Comparison of ENCODE assay signal across 8 cellular contexts in the genomic region with DNA sequence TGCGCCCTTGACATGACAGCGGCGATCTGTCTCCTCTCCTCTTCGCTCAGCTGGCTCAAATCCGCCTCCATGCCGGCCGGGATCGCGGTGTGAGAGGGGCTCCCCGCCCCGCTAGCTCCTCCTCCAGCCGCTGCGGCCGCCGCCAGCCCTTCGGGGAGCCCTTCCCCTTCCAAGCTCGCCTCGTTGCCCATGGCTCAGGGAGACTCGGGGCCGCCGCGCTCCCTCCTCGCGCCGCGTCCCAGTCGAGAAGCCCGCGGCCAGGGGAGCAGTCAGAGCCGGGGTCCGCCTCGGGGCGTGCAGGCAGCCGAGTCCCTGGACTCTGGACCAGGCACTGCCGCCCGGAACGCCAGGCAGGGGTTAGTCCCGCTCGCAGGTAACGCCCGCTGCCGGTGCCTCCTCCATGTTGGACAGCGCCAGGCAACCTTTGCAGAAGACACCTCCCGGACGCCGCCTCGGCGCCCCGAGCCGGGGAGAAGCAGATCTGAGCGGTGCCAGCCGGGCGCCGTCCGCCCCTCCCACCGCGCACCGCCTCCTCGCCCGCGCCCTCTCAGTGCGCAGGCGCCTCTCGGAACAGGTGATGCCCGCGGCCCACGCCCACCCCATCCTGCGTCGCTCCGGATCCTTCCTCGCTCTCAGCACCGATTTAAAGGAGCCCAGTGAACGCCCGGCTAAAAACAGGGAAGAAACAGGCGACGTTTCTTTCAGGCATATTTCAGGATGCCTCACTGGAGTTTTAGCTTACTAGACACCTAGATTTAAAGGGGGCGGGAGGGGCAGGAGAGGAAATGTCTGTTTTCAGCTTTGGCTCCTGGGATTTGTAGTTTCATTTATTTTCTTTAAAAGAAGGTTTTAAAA. TPM values are rescaled to one million over a fixed set of nuclear protein-coding genes. Genes with fewer than 3 reads are reported as not detected.
A peak's percentile ranks its signal among the peaks of the same experiment; 100 is the strongest.
DNase-seq lines count a peak whose midpoint lies in the region; ATAC-seq, FAIRE-seq and TF ChIP-seq lines count a peak whose summit lies in the region.

A gene with protein sequence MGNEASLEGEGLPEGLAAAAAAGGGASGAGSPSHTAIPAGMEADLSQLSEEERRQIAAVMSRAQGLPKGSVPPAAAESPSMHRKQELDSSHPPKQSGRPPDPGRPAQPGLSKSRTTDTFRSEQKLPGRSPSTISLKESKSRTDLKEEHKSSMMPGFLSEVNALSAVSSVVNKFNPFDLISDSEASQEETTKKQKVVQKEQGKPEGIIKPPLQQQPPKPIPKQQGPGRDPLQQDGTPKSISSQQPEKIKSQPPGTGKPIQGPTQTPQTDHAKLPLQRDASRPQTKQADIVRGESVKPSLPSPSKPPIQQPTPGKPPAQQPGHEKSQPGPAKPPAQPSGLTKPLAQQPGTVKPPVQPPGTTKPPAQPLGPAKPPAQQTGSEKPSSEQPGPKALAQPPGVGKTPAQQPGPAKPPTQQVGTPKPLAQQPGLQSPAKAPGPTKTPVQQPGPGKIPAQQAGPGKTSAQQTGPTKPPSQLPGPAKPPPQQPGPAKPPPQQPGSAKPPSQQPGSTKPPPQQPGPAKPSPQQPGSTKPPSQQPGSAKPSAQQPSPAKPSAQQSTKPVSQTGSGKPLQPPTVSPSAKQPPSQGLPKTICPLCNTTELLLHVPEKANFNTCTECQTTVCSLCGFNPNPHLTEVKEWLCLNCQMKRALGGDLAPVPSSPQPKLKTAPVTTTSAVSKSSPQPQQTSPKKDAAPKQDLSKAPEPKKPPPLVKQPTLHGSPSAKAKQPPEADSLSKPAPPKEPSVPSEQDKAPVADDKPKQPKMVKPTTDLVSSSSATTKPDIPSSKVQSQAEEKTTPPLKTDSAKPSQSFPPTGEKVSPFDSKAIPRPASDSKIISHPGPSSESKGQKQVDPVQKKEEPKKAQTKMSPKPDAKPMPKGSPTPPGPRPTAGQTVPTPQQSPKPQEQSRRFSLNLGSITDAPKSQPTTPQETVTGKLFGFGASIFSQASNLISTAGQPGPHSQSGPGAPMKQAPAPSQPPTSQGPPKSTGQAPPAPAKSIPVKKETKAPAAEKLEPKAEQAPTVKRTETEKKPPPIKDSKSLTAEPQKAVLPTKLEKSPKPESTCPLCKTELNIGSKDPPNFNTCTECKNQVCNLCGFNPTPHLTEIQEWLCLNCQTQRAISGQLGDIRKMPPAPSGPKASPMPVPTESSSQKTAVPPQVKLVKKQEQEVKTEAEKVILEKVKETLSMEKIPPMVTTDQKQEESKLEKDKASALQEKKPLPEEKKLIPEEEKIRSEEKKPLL (N-terminal part only) (minus strand): TSS at position 483 of the 855 bp plus-strand sequence. CDS start 292 bp downstream, at position 191.

- DNase-seq in GM12891 (ENCODE audit: insufficient read length, low spot score) (peak; percentile 13), NCI-H1436 treated with DMSO at 0.1 percent for 48 hours (lab: John Stamatoyannopoulos, UW) (peak; percentile 63), T-helper 1 cell (peak in 3 of 5 donors; percentile 4 to 41 (median 19)), breast epithelium (ENCODE audit: low spot score in 2 of 2) (peak; percentile 85 to 88), iPS-NIHi11 (ENCODE audit: low spot score) (peak; percentile 91), small intestine (peak; percentile 94), mesenteric fat pad (ENCODE audit: low spot score) (no peak)

- H3K4me3 ChIP-seq in breast epithelium (peak within 1 kb of the TSS; percentile 44 to 81 (median 72)), small intestine (ENCODE audit: low read depth in 1 of 2, low read length in 2 of 2) (peak within 1 kb of the TSS; percentile 52 to 61)

- intact Hi-C loops in breast epithelium (cut with DNase I; ENCODE audit: low total_unique reads), result no loop called here

- peak within 1 kb of the TSS; percentile 77 to 90 for H3K27ac ChIP-seq in breast epithelium
- H3K27ac ChIP-seq in small intestine (ENCODE audit: low read depth in 1 of 2, low read length in 1 of 2), result peak within 1 kb of the TSS; percentile 77 to 85

- H3K9me3 ChIP-seq in breast epithelium (no peaks in the 10 kb centered on the region), small intestine (ENCODE audit: control insufficient read depth, low read depth) (no peaks in the 10 kb centered on the region)

- ATAC-seq in HG02798 (IDR thresholded peaks at IDR 0.05; ENCODE audit: poor library complexity, unreplicated experiment), result peak; percentile 95

- TF ChIP-seq POLR2A in GM12891 (IDR thresholded peaks at IDR 0.05; ENCODE audit: low read depth, low read length), result no peak
- TF ChIP-seq POLR2A in breast epithelium (IDR thresholded peaks at IDR 0.05), result no peak

- no peak for TF ChIP-seq CTCF in breast epithelium (IDR thresholded peaks at IDR 0.05)

- no peaks in the 10 kb centered on the region for H3K27me3 ChIP-seq in breast epithelium
- H3K27me3 ChIP-seq in small intestine (ENCODE audit: control insufficient read depth in 2 of 2, insufficient read depth in 2 of 2, low read length in 2 of 2), result peaks cover 0 to 2% of the 10 kb centered on the region in 2 donors

- FAIRE-seq in GM12891 (lab: Jason Lieb, UNC), result no peak
- no peak for FAIRE-seq in small intestine (lab: Jason Lieb, UNC)

- H3K4me1 ChIP-seq in breast epithelium (no peaks in the 10 kb centered on the region), small intestine (ENCODE audit: control insufficient read depth in 2 of 2, insufficient read depth in 1 of 2, low read depth in 1 of 2, low read length in 1 of 2) (no peaks in the 10 kb centered on the region)

- 1 to 2% (median 1%) methylated on average over 60 to 77 of the region's 77 CpGs for WGBS in small intestine, 3 donors

- H3K36me3 ChIP-seq in breast epithelium (no peaks in the 10 kb centered on the region), small intestine (ENCODE audit: control insufficient read depth in 2 of 2, insufficient read depth in 2 of 2, low read length in 2 of 2) (no peaks in the 10 kb centered on the region)

TF ChIP-seq in GM12891, 5 proteins besides CTCF, POLR2A, EP300 and RAD21:
- no peak for TF ChIP-seq POLR2AphosphoS5 (IDR thresholded peaks at IDR 0.05; ENCODE audit: low read depth, low read length)
- no peak for TF ChIP-seq POU2F2 (IDR thresholded peaks at IDR 0.05; ENCODE audit: low read depth, low read length)
- no peak for TF ChIP-seq PAX5 (IDR thresholded peaks at IDR 0.05; ENCODE audit: insufficient read depth, low read length, severe bottlenecking)
- TF ChIP-seq TAF1 (IDR thresholded peaks at IDR 0.05; ENCODE audit: low read depth, low read length), result no peak
- TF ChIP-seq SPI1 (IDR thresholded peaks at IDR 0.05; ENCODE audit: low read depth, low read length), result no peak

RNA-seq across cellular contexts. Expression of the gene that starts here (rescaled TPM):
- 0.10 TPM for polyA plus RNA-seq in GM12891 (2012; ENCODE audit: low read depth, missing spikeins)
- total RNA-seq in breast epithelium (10 to 100 TPM in 1 of 3 donors, 1 to 10 TPM in 2; 5.3 to 20.9 (median 5.9) TPM), mesenteric fat pad (2.2 TPM)
- 1 to 10 TPM; 2.2 to 3.1 (median 2.9) TPM for polyA plus RNA-seq in small intestine
